Comparison of ENCODE assay signal across 10 cellular contexts in the genomic region with DNA sequence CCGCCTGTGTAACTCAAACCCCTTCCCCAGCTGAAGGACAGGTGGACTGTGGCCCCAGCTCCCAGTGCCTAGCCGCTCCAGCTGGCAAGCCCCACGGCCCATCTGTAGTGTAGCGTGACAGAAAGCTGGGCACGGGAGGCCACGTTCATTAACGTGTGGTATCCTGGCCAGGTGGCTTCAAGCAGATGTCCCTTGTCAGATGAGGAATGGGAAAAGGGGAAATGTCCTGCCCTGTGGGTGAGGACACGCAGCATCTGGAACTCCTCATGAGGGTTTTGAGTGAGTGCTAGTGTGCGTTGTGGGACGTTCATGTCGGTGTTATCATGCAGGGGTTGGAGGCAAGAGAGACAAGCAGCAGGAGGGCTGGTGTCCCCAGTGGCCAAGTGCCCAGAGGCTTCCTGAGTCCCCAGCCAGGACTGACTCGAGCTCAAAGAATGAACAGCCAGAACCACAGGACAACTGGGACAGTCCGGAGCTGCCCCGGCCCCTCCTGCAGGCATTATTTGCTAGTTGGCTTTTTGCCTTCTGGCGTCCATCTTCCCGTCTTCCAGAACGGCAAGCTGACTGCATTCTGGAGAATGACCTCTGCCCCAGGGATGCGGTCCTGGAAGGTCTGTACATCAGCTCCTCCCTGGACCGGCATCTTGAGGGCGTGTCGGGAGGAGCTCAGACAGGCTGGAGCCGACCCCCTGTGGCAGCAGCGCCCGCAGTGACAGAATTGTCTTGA. TPM values are rescaled to one million over a fixed set of nuclear protein-coding genes. Genes with fewer than 3 reads are reported as not detected.
DNase-seq lines count a peak whose midpoint lies in the region; ATAC-seq and TF ChIP-seq lines count a peak whose summit lies in the region.
"Had no signal": no experiment of that assay in that cellular context is flagged by ENCODE, and none has a peak within 500 bp of the region (broad histone marks: within the 10 kb centered on the region; RNA-seq: fewer than 3 reads in every experiment).

No MANE protein-coding gene starts in this region.

- POLR2A ChIA-PET in IMR-90 (lab: Charles Lee; ENCODE audit: unreplicated experiment) = interaction anchor here (1.2 kb wide), 1 partner anchor 19 kb away, joined by 5 read pairs; a partner anchor contains a TSS

- intact Hi-C loops in IMR-90 (cut with micrococcal nuclease) = loop anchor here (1.0 kb wide), 1 partner anchor 45 kb away; no protein-coding TSS in a partner anchor
- intact Hi-C loops in thyroid gland (cut with DNase I) = no loop called here

- H3K4me3 ChIP-seq in IMR-90 (ENCODE audit: insufficient read depth, low read depth, low read length) (no peak overlapping the region), mesodermal cell (ENCODE audit: extremely low read depth, insufficient read depth, low read length, poor library complexity, severe bottlenecking) (no peak overlapping the region), thyroid gland (replicated peaks in 1 of 3) (no peak overlapping the region)

- H3K9me3 ChIP-seq in IMR-90 (ENCODE audit: control insufficient read depth, insufficient read depth, low read length) (no peaks in the 10 kb centered on the region), mesodermal cell (ENCODE audit: control insufficient read depth, low read length) (no peaks in the 10 kb centered on the region), thyroid gland (no peaks in the 10 kb centered on the region)

- dilution Hi-C loops in IMR-90 (cut with HindIII; ENCODE audit: low sequenced_read_pairs, unreplicated experiment) = no loop called here

- peak overlapping the region; percentile 92 for H2AK5ac ChIP-seq in IMR-90 (ENCODE audit: low read depth, low read length)

- H2BK15ac ChIP-seq in IMR-90 (ENCODE audit: low read depth, low read length) = peak overlapping the region; percentile 98; the same call in 2 of the 3 replicates

- no peaks in the 10 kb centered on the region for H3K9me3 Mint-ChIP-seq in brain

- peaks cover 16% of the 10 kb centered on the region for H3K9me1 ChIP-seq in IMR-90 (ENCODE audit: insufficient read depth, low read length)

- peak; percentile 61 for ATAC-seq in IMR-90 (ENCODE audit: low read depth)
- ATAC-seq in esophagus mucosa = no peak
- ATAC-seq in HG02759 (IDR thresholded peaks at IDR 0.05; ENCODE audit: unreplicated experiment) = no peak
- ATAC-seq in GM21717 (IDR thresholded peaks at IDR 0.05; ENCODE audit: unreplicated experiment) = no peak

- peaks cover 0 to 15% of the 10 kb centered on the region in 2 experiments; a peak in 2 of 4 replicates for H3K79me1 ChIP-seq in IMR-90 (ENCODE audit: low read depth in 1 of 2, low read length in 2 of 2)

- no peaks in the 10 kb centered on the region; the same call in 1 of the 2 replicates for H4K20me1 ChIP-seq in IMR-90 (ENCODE audit: insufficient read depth, low read length)

- H2BK5ac ChIP-seq in IMR-90 (ENCODE audit: low read depth, low read length, poor library complexity, severe bottlenecking) = peak overlapping the region; percentile 93

- H3K56ac ChIP-seq in IMR-90 (ENCODE audit: extremely low read depth, insufficient read depth, low read length) = peak overlapping the region; percentile 53

- peak overlapping the region; percentile 91 for H2BK20ac ChIP-seq in IMR-90 (ENCODE audit: low read depth, low read length)

- H3K27ac Mint-ChIP-seq in brain = peak overlapping the region; percentile 34 to 95 (median 67)

- H4K5ac ChIP-seq in IMR-90 (ENCODE audit: low read depth, low read length) = peak overlapping the region; percentile 79

- peak overlapping the region; percentile 90 for H2AFZ ChIP-seq in IMR-90 (replicated peaks; ENCODE audit: low read length, poor library complexity)

- H3K4me3 Mint-ChIP-seq in brain = peak overlapping the region in 1 of 5 experiments; percentile 26

- H3K9ac ChIP-seq in IMR-90 (ENCODE audit: low read depth, low read length) = peak overlapping the region; percentile 7; the same call in 1 of the 2 replicates

- H3K27ac ChIP-seq in IMR-90 (ENCODE audit: insufficient read depth, low read length) (peak overlapping the region; percentile 75), mesodermal cell (ENCODE audit: low read depth, low read length, severe bottlenecking) (peak overlapping the region; percentile 49), thyroid gland (no peak overlapping the region)

- peak overlapping the region; percentile 98 for H3K4ac ChIP-seq in IMR-90 (ENCODE audit: low read depth, low read length)

- no peak for TF ChIP-seq RAD21 in IMR-90 (IDR thresholded peaks at IDR 0.05; ENCODE audit: low read length)

- no peak for TF ChIP-seq CTCF in IMR-90 (conservative IDR thresholded peaks at IDR 0.05; ENCODE audit: low read depth, low read length)
- no peak for TF ChIP-seq CTCF in brain (conservative IDR thresholded peaks at IDR 0.05)
- TF ChIP-seq CTCF in thyroid gland (IDR thresholded peaks at IDR 0.05) = no peak

- peak overlapping the region; percentile 85 for H3K14ac ChIP-seq in IMR-90 (replicated peaks; ENCODE audit: low read depth, low read length)

- H3K36me3 ChIP-seq in IMR-90 (ENCODE audit: control insufficient read depth, insufficient read depth, low read length) (peaks cover 22% of the 10 kb centered on the region), mesodermal cell (ENCODE audit: control insufficient read depth, insufficient read depth, low read length) (peaks cover 8% of the 10 kb centered on the region), thyroid gland (peaks cover 8 to 14% of the 10 kb centered on the region in 2 donors)

- H3K4me2 ChIP-seq in IMR-90 (ENCODE audit: low read depth, low read length) = peak overlapping the region; percentile 40

- peak overlapping the region; percentile 21 for H2AK9ac ChIP-seq in IMR-90 (replicated peaks; ENCODE audit: low read depth, low read length, poor library complexity)

- H3K18ac ChIP-seq in IMR-90 (ENCODE audit: low read depth, low read length) = peak overlapping the region; percentile 45

- DNase-seq in AG08396 (ENCODE audit: low spot score) (peak; percentile 81), IMR-90 (peak; percentile 45), thyroid gland (no peak)
- DNase-seq: Calu3, NCI-H2029 treated with DMSO at 0.1 percent for 48 hours had no signal

- peak overlapping the region; percentile 96 for H4K91ac ChIP-seq in IMR-90 (ENCODE audit: insufficient read depth, low read depth, low read length)

- peak overlapping the region; percentile 37 to 96 for H4K8ac ChIP-seq in IMR-90 (ENCODE audit: low read depth in 2 of 2, low read length in 2 of 2)

- no peaks in the 10 kb centered on the region for H3K36me3 Mint-ChIP-seq in brain

- CTCF ChIA-PET in IMR-90 (lab: Yijun Ruan, JAX) = interaction anchor here (0.7 to 2.1 kb wide), 4 partner anchors 12 to 145 kb away, joined by 3 to 9 read pairs (median 4); no protein-coding TSS in a partner anchor

- BruUV-seq in IMR-90 (replicated peaks; lab: Mats Ljungman, UMichigan) = no TSS peak

- H3K4me1 Mint-ChIP-seq in brain = peaks cover 21% of the 10 kb centered on the region

- peaks cover 2% of the 10 kb centered on the region for H3K27me3 Mint-ChIP-seq in brain

- peak overlapping the region; percentile 93 for H3K23ac ChIP-seq in IMR-90 (ENCODE audit: low read depth, low read length)

- H2BK120ac ChIP-seq in IMR-90 (ENCODE audit: low read depth, low read length) = peak overlapping the region; percentile 91

- H3K27me3 ChIP-seq in IMR-90 (ENCODE audit: control insufficient read depth, insufficient read depth, low read length) = no peaks in the 10 kb centered on the region
- no peaks in the 10 kb centered on the region for H3K27me3 ChIP-seq in thyroid gland

- TF ChIP-seq POLR2A in IMR-90 (IDR thresholded peaks at IDR 0.05; ENCODE audit: low read depth, low read length) (no peak), thyroid gland (IDR thresholded peaks at IDR 0.05) (no peak)

- WGBS in IMR-90 (ENCODE audit: extremely low coverage in 2 of 2, insufficient read length in 1 of 2), 2 experiments = 19% methylated on average over 12 of the region's 24 CpGs; no CpG with 5 or more reads in 1 of the 2 experiments
- 84 to 86% methylated on average over 20 to 24 of the region's 24 CpGs for WGBS in mesodermal cell (ENCODE audit: insufficient coverage in 2 of 2), 2 experiments
- WGBS in thyroid gland, 2 donors = 56 to 77% methylated on average over 22 to 24 of the region's 24 CpGs

- in situ Hi-C loops in IMR-90 (cut with MboI; ENCODE audit: low sequenced_read_pairs) = no loop called here

- H3K4me1 ChIP-seq in IMR-90 (ENCODE audit: control insufficient read depth, insufficient read depth, low read length) (peaks cover 23% of the 10 kb centered on the region), mesodermal cell (ENCODE audit: control insufficient read depth, insufficient read depth, low read length, poor library complexity, severe bottlenecking) (peaks cover 30% of the 10 kb centered on the region), thyroid gland (peaks cover 0 to 9% of the 10 kb centered on the region in 2 donors)

TF ChIP-seq in IMR-90, 13 proteins besides CTCF, POLR2A, EP300 and RAD21 (continues in another document):
- TF ChIP-seq MAZ (IDR thresholded peaks at IDR 0.05; ENCODE audit: borderline replicate concordance, low read depth, low read length) (0 out of 2 replicates have a peak, but pooled peaks have one; percentile 28), CEBPB (IDR thresholded peaks at IDR 0.05; ENCODE audit: low read depth, low read length) (no peak), FOS (IDR thresholded peaks at IDR 0.05; ENCODE audit: low read depth, low read length) (no peak), SMC3 (IDR thresholded peaks at IDR 0.05; ENCODE audit: low read depth, low read length) (no peak), MAFK (IDR thresholded peaks at IDR 0.05; ENCODE audit: low read depth, low read length) (no peak)

RNA-seq across cellular contexts. Expression of a gene that starts 19.3 kb away (rescaled TPM):
- total RNA-seq in IMR-90 (2012; rRNA removed) (3.2 and 3.6 TPM in 2 replicates), esophagus mucosa (3.9 TPM), thyroid gland (10 to 100 TPM in 1 of 4 donors, 1 to 10 TPM in 3; 5.6 to 14.9 (median 9.6) TPM)
- polyA plus RNA-seq in IMR-90 (2012; rRNA removed) (3.8 and 4.3 TPM in 2 replicates), brain (ENCODE audit: insufficient read depth, low read depth, low replicate concordance) (6.4 TPM)
- polyA plus RNA-seq in IMR-90 (2012; cell fraction: cytosol; rRNA removed) = 2.5 and 3.1 TPM in 2 replicates
- 8.7 and 13.5 TPM in 2 replicates for polyA plus RNA-seq in IMR-90 (2012; cell fraction: nucleus; rRNA removed; ENCODE audit: low replicate concordance)
- polyA plus RNA-seq in mesodermal cell (2013, experiment 1 of 2) = 5.5 TPM
- 3.3 TPM for polyA plus RNA-seq in mesodermal cell (2013, experiment 2 of 2)

RNA-seq across cellular contexts. Expression of a gene that starts 45.9 kb away (rescaled TPM):
- total RNA-seq in IMR-90 (2012; rRNA removed) = 120 and 130 TPM in 2 replicates
- 47.5 and 48.0 TPM in 2 replicates for polyA plus RNA-seq in IMR-90 (2012; rRNA removed)
- polyA plus RNA-seq in IMR-90 (2012; cell fraction: cytosol; rRNA removed) = 36.6 and 48.8 TPM in 2 replicates
- 13.4 and 21.5 TPM in 2 replicates for polyA plus RNA-seq in IMR-90 (2012; cell fraction: nucleus; rRNA removed; ENCODE audit: low replicate concordance)
- polyA plus RNA-seq in brain (ENCODE audit: insufficient read depth, low read depth, low replicate concordance) = 140 TPM
- polyA plus RNA-seq in mesodermal cell (2013, experiment 1 of 2) = 24.3 TPM
- polyA plus RNA-seq in mesodermal cell (2013, experiment 2 of 2) = 23.7 TPM
- total RNA-seq in esophagus mucosa = 46.8 TPM
- total RNA-seq in thyroid gland = 10 to 100 TPM; 40.5 to 52.6 (median 48.8) TPM

Comparison
In these comparisons a context has a peak if more than half of its experiments do, and no peak if none do; other contexts are left out.
1. DNase-seq: peak in AG08396 (single experiment) and IMR-90 (single experiment); none in thyroid gland (0 of 2).
2. H3K27ac ChIP-seq: peak in IMR-90 (single experiment) and mesodermal cell (single experiment); none in thyroid gland (0 of 3).